ENCODE assay signal across 20 cellular contexts in genomic region chr10:129288940-129289468, GRCh38.
"Had no signal": no experiment of that assay in that cellular context is flagged by ENCODE, and none has a peak within 500 bp of the region (broad histone marks: within the 10 kb centered on the region; RNA-seq: fewer than 3 reads in every experiment).

No MANE protein-coding gene starts in this region.

- H3K4me1 Mint-ChIP-seq: activated naive CD8-positive, alpha-beta T cell treated with anti-CD3 and anti-CD28 coated beads, Interleukin-2, amount 10 ng/mL, durations not matched to agents 7 days and 5 days; naive thymus-derived CD8-positive, alpha-beta T cell; neural progenitor cell; stimulated activated effector memory CD8-positive, alpha-beta T cell treated with anti-CD3 and anti-CD28 coated beads, Interleukin-12 subunit alpha, Interleukin-12 subunit beta, amount 100 ng/mL, for 72 hours; stimulated activated naive CD8-positive, alpha-beta T cell treated with anti-CD3 and anti-CD28 coated beads, Interleukin-15, amount 100 ng/mL, for 72 hours had no signal

- H3K27ac Mint-ChIP-seq: activated naive CD4-positive, alpha-beta T cell treated with anti-CD3 and anti-CD28 coated beads for 36 hours; activated naive CD8-positive, alpha-beta T cell treated with anti-CD3 and anti-CD28 coated beads, Interleukin-2, amount 10 ng/mL, durations not matched to agents 7 days and 5 days; mesothelial cell of epicardium; neural progenitor cell; stimulated activated effector memory CD8-positive, alpha-beta T cell treated with anti-CD3 and anti-CD28 coated beads, Interleukin-12 subunit alpha, Interleukin-12 subunit beta, amount 100 ng/mL, for 72 hours; stimulated activated naive CD8-positive, alpha-beta T cell treated with anti-CD3 and anti-CD28 coated beads, Interleukin-15, amount 100 ng/mL, for 72 hours; T-helper 1 cell treated with Interleukin-12 subunit alpha and Interleukin-12 subunit beta and Interleukin-4 antibody, amounts not matched to agents 30 μg/mL and 1 μg/mL, for 36 hours had no signal

- H3K9me3 Mint-ChIP-seq: activated naive CD4-positive, alpha-beta T cell treated with anti-CD3 and anti-CD28 coated beads for 36 hours; neural progenitor cell; stimulated activated naive CD8-positive, alpha-beta T cell treated with anti-CD3 and anti-CD28 coated beads, Interleukin-15, amount 100 ng/mL, for 72 hours; T-helper 1 cell treated with Interleukin-12 subunit alpha and Interleukin-12 subunit beta and Interleukin-4 antibody, amounts not matched to agents 30 μg/mL and 1 μg/mL, for 36 hours had no signal

- H3K4me2 ChIP-seq: neural progenitor cell had no signal

- H3K27me3 Mint-ChIP-seq: stimulated activated naive CD8-positive, alpha-beta T cell treated with anti-CD3 and anti-CD28 coated beads, Interleukin-15, amount 100 ng/mL, for 72 hours had no signal

- DNase-seq: activated CD4-positive, alpha-beta T cell treated with anti-CD3 and anti-CD28 coated beads for 4 hours; activated CD4-positive, alpha-beta T cell treated with anti-CD3 and anti-CD28 coated beads, Interleukin-2, amount 50 U/mL, for 48 hours; activated CD4-positive, CD25-positive, alpha-beta regulatory T cell; activated effector memory CD4-positive, alpha-beta T cell treated with Interleukin-2 at 50 U/mL for 16 hours; activated naive CD4-positive, alpha-beta T cell treated with anti-CD3 and anti-CD28 coated beads for 36 hours; activated naive CD8-positive, alpha-beta T cell treated with anti-CD3 and anti-CD28 coated beads, Interleukin-2, amount 10 ng/mL, durations not matched to agents 7 days and 5 days; activated T-cell treated with anti-CD3 and anti-CD28 coated beads, Interleukin-2, amount 50 U/mL, for 48 hours; amniotic stem cell; gastrocnemius medialis; hypothalamus; islet precursor cell; naive thymus-derived CD8-positive, alpha-beta T cell; stimulated activated CD4-positive, alpha-beta T cell treated with anti-CD3 and anti-CD28 coated beads, Interleukin-1b, Interleukin-23, amount 100 ng/mL, for 48 hours; stimulated activated naive CD8-positive, alpha-beta T cell treated with anti-CD3 and anti-CD28 coated beads, Interleukin-15, amount 100 ng/mL, for 72 hours; tibial artery had no signal

- H3K4me3 ChIP-seq: gastrocnemius medialis, neural progenitor cell, tibial artery had no signal

- H3K4me1 ChIP-seq: gastrocnemius medialis, tibial artery had no signal

- H3K36me3 Mint-ChIP-seq: activated naive CD8-positive, alpha-beta T cell treated with anti-CD3 and anti-CD28 coated beads, Interleukin-2, amount 10 ng/mL, durations not matched to agents 7 days and 5 days; mesothelial cell of epicardium; naive thymus-derived CD8-positive, alpha-beta T cell; neural progenitor cell; stimulated activated effector memory CD8-positive, alpha-beta T cell treated with anti-CD3 and anti-CD28 coated beads, Interleukin-12 subunit alpha, Interleukin-12 subunit beta, amount 100 ng/mL, for 72 hours had no signal

- H3K4me3 Mint-ChIP-seq: activated naive CD4-positive, alpha-beta T cell treated with anti-CD3 and anti-CD28 coated beads for 36 hours; activated naive CD8-positive, alpha-beta T cell treated with anti-CD3 and anti-CD28 coated beads, Interleukin-2, amount 10 ng/mL, durations not matched to agents 7 days and 5 days; mesothelial cell of epicardium; naive thymus-derived CD8-positive, alpha-beta T cell; neural progenitor cell; stimulated activated effector memory CD8-positive, alpha-beta T cell treated with anti-CD3 and anti-CD28 coated beads, Interleukin-12 subunit alpha, Interleukin-12 subunit beta, amount 100 ng/mL, for 72 hours; stimulated activated naive CD8-positive, alpha-beta T cell treated with anti-CD3 and anti-CD28 coated beads, Interleukin-15, amount 100 ng/mL, for 72 hours; T-helper 1 cell treated with Interleukin-12 subunit alpha and Interleukin-12 subunit beta and Interleukin-4 antibody, amounts not matched to agents 30 μg/mL and 1 μg/mL, for 36 hours had no signal

- H3K9me3 ChIP-seq: gastrocnemius medialis, tibial artery had no signal

- H2AFZ ChIP-seq: neural progenitor cell had no signal

- ATAC-seq: gastrocnemius medialis; naive thymus-derived CD8-positive, alpha-beta T cell; stimulated activated effector memory CD8-positive, alpha-beta T cell treated with anti-CD3 and anti-CD28 coated beads, Interleukin-12 subunit alpha, Interleukin-12 subunit beta, amount 100 ng/mL, for 72 hours; stimulated activated naive CD8-positive, alpha-beta T cell treated with anti-CD3 and anti-CD28 coated beads, Interleukin-15, amount 100 ng/mL, for 72 hours had no signal

- H3K36me3 ChIP-seq: gastrocnemius medialis, neural progenitor cell, tibial artery had no signal

- H3K9ac ChIP-seq: neural progenitor cell had no signal

- H3K27me3 ChIP-seq: gastrocnemius medialis, neural progenitor cell, tibial artery had no signal

- H3K27ac ChIP-seq: epithelial cell of prostate, gastrocnemius medialis, neural progenitor cell, tibial artery had no signal
